ENCODE assay signal across 21 cellular contexts in genomic region chr17:69588739-69589334, GRCh38.
"Had no signal": no experiment of that assay in that cellular context is flagged by ENCODE, and none has a peak within 500 bp of the region (broad histone marks: within the 10 kb centered on the region; RNA-seq: fewer than 3 reads in every experiment).

No MANE protein-coding gene starts in this region.

- H3K27ac Mint-ChIP-seq: activated B cell treated with CpG ODN at 0.5 μM for 24 hours; activated CD8-positive, alpha-beta T cell treated with anti-CD3 and anti-CD28 coated beads for 36 hours; activated naive CD4-positive, alpha-beta T cell treated with anti-CD3 and anti-CD28 coated beads, Interleukin-2, amount 50 U/mL, for 72 hours; effector memory CD8-positive, alpha-beta T cell; natural killer cell had no signal

- H3K4me3 ChIP-seq: left lung, tibial nerve, vagina had no signal

- H3K27me3 ChIP-seq: brain microvascular endothelial cell, left lung, tibial nerve, vagina had no signal

- DNase-seq: activated B cell treated with CpG ODN at 0.5 μM for 24 hours; activated CD4-positive, alpha-beta T cell treated with anti-CD3 and anti-CD28 coated beads for 48 hours; activated CD8-positive, alpha-beta memory T cell treated with anti-CD3 and anti-CD28 coated beads, Interleukin-2, amount 50 U/mL, for 4 hours; activated CD8-positive, alpha-beta T cell treated with anti-CD3 and anti-CD28 coated beads for 36 hours; activated effector memory CD4-positive, alpha-beta T cell treated with anti-CD3 and anti-CD28 coated beads, Interleukin-2, amount 50 U/mL, for 16 hours; activated T-cell treated with anti-CD3 and anti-CD28 coated beads, Interleukin-2, amount 50 U/mL, for 48 hours; amygdala; brain microvascular endothelial cell; effector memory CD8-positive, alpha-beta T cell; left lung; natural killer cell; nucleus accumbens; right cardiac atrium; small intestine; stimulated activated CD4-positive, alpha-beta T cell treated with anti-CD3 and anti-CD28 coated beads, Interleukin-4, amount 100 ng/mL, for 24 hours; stimulated activated naive CD4-positive, alpha-beta T cell; T-helper 2 cell had no signal

- H3K36me3 Mint-ChIP-seq: activated naive CD4-positive, alpha-beta T cell treated with anti-CD3 and anti-CD28 coated beads, Interleukin-2, amount 50 U/mL, for 72 hours; natural killer cell had no signal

- ATAC-seq: activated CD8-positive, alpha-beta T cell treated with anti-CD3 and anti-CD28 coated beads for 36 hours; activated naive CD4-positive, alpha-beta T cell treated with anti-CD3 and anti-CD28 coated beads, Interleukin-2, amount 50 U/mL, for 72 hours; effector memory CD8-positive, alpha-beta T cell; left lung; natural killer cell; right cardiac atrium had no signal

- H3K9me3 Mint-ChIP-seq: activated B cell treated with CpG ODN at 0.5 μM for 24 hours; activated CD8-positive, alpha-beta T cell treated with anti-CD3 and anti-CD28 coated beads for 36 hours; activated naive CD4-positive, alpha-beta T cell treated with anti-CD3 and anti-CD28 coated beads, Interleukin-2, amount 50 U/mL, for 72 hours; central memory CD8-positive, alpha-beta T cell; effector memory CD8-positive, alpha-beta T cell; natural killer cell had no signal

- H3K4me1 Mint-ChIP-seq: activated B cell treated with CpG ODN at 0.5 μM for 24 hours; central memory CD8-positive, alpha-beta T cell; natural killer cell had no signal

- H3K36me3 ChIP-seq: brain microvascular endothelial cell, left lung, tibial nerve, vagina had no signal

- H3K27ac ChIP-seq: brain microvascular endothelial cell, left lung, tibial nerve, vagina had no signal

- H3K4me1 ChIP-seq: left lung, tibial nerve, vagina had no signal

- H3K4me3 Mint-ChIP-seq: activated B cell treated with CpG ODN at 0.5 μM for 24 hours; activated CD8-positive, alpha-beta T cell treated with anti-CD3 and anti-CD28 coated beads for 36 hours; central memory CD8-positive, alpha-beta T cell; effector memory CD8-positive, alpha-beta T cell; natural killer cell had no signal

- H3K9me3 ChIP-seq: left lung, tibial nerve, vagina had no signal
